8 cellular contexts compared by ENCODE assay signal in genomic region chr16:25257956-25258855, GRCh38. TPM values are rescaled to one million over a fixed set of nuclear protein-coding genes. Genes with fewer than 3 reads are reported as not detected.
DNase-seq lines count a peak whose midpoint lies in the region; ATAC-seq and TF ChIP-seq lines count a peak whose summit lies in the region.

No MANE protein-coding gene starts in this region.

- ATAC-seq in HG02798 (IDR thresholded peaks at IDR 0.05; ENCODE audit: poor library complexity, unreplicated experiment) = peak; percentile 39

- intact Hi-C loops in posterior vena cava (cut with DNase I) = loop anchor here in 1 of 2 donors (5.0 kb wide), 1 partner anchor 1929 kb away; no protein-coding TSS in a partner anchor

- TF ChIP-seq CTCF in GM13977 (IDR thresholded peaks at IDR 0.05; ENCODE audit: extremely low read depth, insufficient read depth, missing control alignments) = no peak

- H3K27ac ChIP-seq in angular gyrus (ENCODE audit: low read depth, low read length) = peak overlapping the region; percentile 78

- in situ Hi-C loops in GM13977 (cut with MboI; ENCODE audit: low pct_unique_long_range_greater_than_20kb, low sequenced_read_pairs, unreplicated experiment) = no loop called here

- peak; percentile 31 for DNase-seq in GM13977 (ENCODE audit: low spot score)
- DNase-seq in NCI-H1417 treated with DMSO at 0.1 percent for 48 hours (lab: John Stamatoyannopoulos, UW) = peak; percentile 79
- peak; percentile 52 to 87 (median 67) for DNase-seq in T-helper 1 cell
- peak; percentile 69 for DNase-seq in hepatic stellate cell (ENCODE audit: low spot score)
- peak; percentile 97 for DNase-seq in retina
- DNase-seq in posterior vena cava (ENCODE audit: low spot score) = no peak

RNA-seq across cellular contexts. Expression of gene ZKSCAN2, which starts 0.6 kb away (rescaled TPM):
- total RNA-seq in posterior vena cava = 1 to 10 TPM; 4.3 to 4.9 TPM

RNA-seq across cellular contexts. Expression of gene AQP8, which starts 41.5 kb away (rescaled TPM):
- total RNA-seq in posterior vena cava = not detected
